Comparison of ENCODE assay signal across 15 cellular contexts in genomic region chrX:17803449-17803848, GRCh38. TPM values are rescaled to one million over a fixed set of nuclear protein-coding genes. Genes with fewer than 3 reads are reported as not detected.
DNase-seq lines count a peak whose midpoint lies in the region; ATAC-seq, FAIRE-seq and TF ChIP-seq lines count a peak whose summit lies in the region.
"Had no signal": no experiment of that assay in that cellular context is flagged by ENCODE, and none has a peak within 500 bp of the region (broad histone marks: within the 10 kb centered on the region; RNA-seq: fewer than 3 reads in every experiment).

No MANE protein-coding gene starts in this region.

- ATAC-seq in GM19452 (IDR thresholded peaks at IDR 0.05; ENCODE audit: unreplicated experiment), result no peak
- ATAC-seq: A549; CD8-positive, alpha-beta T cell; GM23338 had no signal

- H3K27me3 ChIP-seq in kidney epithelial cell (ENCODE audit: control insufficient read depth, insufficient read depth, low read length), result no peaks in the 10 kb centered on the region

- DNase-seq in H4 (ENCODE audit: low spot score) (peak; percentile 5), RCC 7860 (ENCODE audit: low spot score) (peak; percentile 3), kidney epithelial cell (ENCODE audit: low read depth) (peak; percentile 44), renal cortical epithelial cell (ENCODE audit: low read depth) (peak; percentile 73), NCI-H2107 (lab: John Stamatoyannopoulos, UW) (no peak)
- no peak for DNase-seq in activated CD8-positive, alpha-beta memory T cell treated with anti-CD3 and anti-CD28 coated beads, Interleukin-2, amount 50 U/mL, for 4 hours
- DNase-seq: CD8-positive, alpha-beta T cell; COR-L47; DND-41; GDM1 had no signal

- no peaks in the 10 kb centered on the region for H3K36me3 ChIP-seq in kidney epithelial cell (ENCODE audit: control insufficient read depth, insufficient read depth, low read length)
- H3K36me3 ChIP-seq: HAP-1 had no signal

- FAIRE-seq in RCC 7860 (lab: Jason Lieb, UNC), result no peak
- FAIRE-seq: A549, GM12892 had no signal

- TF ChIP-seq CTCF in kidney epithelial cell (IDR thresholded peaks at IDR 0.05; ENCODE audit: insufficient read depth, low read length, poor library complexity, severe bottlenecking), result no peak

- no peak overlapping the region for H3K4me3 ChIP-seq in kidney epithelial cell (ENCODE audit: low read depth, low read length)
- H3K4me3 ChIP-seq: A549, GM23338, HAP-1 had no signal

RNA-seq across cellular contexts. Expression of gene RAI2, which starts 57.6 kb away (rescaled TPM):
- total RNA-seq in H4 (2014; rRNA removed; shearing (Covaris generic)), result 0.87 TPM in 1 of 2 replicates, not detected in the other
- total RNA-seq in kidney epithelial cell (3.2 and 3.6 TPM in 2 replicates), renal cortical epithelial cell (0.15 TPM in 1 of 2 replicates, not detected in the other)

Comparison
In these comparisons a context has a peak if more than half of its experiments do, and no peak if none do; other contexts are left out.
1. DNase-seq: peak in H4 (single experiment), RCC 7860 (single experiment), kidney epithelial cell (single experiment) and renal cortical epithelial cell (single experiment); none in NCI-H2107 (single experiment) and activated CD8-positive, alpha-beta memory T cell treated with anti-CD3 and anti-CD28 coated beads, Interleukin-2, amount 50 U/mL, for 4 hours (single experiment).